In the genomic region with DNA sequence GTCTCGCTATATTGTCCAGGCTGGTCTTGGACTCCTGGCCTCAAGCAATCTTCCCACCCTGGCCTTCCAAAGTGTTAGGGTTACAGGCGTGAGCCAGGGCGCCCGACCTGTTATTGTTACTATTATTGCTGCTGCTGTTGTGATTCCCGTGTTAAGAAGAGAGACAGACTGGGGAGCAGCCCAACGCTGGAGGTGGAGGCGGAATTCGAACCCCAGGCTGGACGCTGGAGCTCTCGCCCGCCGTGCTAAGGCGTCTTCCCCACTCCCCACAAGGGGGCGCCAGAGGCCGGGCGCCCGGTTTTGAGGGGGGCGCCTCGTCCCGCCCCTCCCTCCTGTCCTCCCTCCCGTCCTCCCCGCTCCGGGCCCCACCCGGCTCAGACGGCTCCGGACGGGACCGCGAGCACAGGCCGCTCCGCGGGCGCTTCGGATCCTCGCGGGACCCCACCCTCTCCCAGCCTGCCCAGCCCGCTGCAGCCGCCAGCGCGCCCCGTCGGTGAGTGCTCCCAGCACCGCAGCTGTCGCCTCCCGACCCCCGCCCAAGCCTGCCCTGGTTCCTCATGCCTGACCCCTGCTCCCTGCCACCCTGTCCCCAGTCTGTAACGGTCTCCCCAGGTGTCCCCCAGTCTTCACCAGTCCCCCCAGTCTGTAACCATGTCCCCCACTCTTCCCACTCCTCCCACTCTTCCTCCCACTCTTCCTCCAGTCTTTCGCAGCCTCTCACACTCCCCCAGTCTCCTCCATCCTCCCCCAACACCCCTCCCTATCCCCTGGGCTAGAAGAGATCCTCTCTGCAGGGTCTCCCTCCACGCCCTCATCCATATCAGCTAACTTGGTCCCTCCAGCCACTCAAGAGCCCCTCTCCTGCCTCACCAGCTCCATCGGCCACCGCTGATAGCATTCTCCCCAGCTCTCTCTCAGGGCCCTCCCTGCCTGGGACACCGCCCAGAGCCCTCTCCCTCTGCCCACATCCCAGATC, we compare ENCODE assay signal across 9 cellular contexts. TPM values are rescaled to one million over a fixed set of nuclear protein-coding genes. Genes with fewer than 3 reads are reported as not detected.
DNase-seq lines count a peak whose midpoint lies in the region; ATAC-seq and TF ChIP-seq lines count a peak whose summit lies in the region.
"Had no signal": no experiment of that assay in that cellular context is flagged by ENCODE, and none has a peak within 500 bp of the region (broad histone marks: within the 10 kb centered on the region; RNA-seq: fewer than 3 reads in every experiment).

A gene with protein sequence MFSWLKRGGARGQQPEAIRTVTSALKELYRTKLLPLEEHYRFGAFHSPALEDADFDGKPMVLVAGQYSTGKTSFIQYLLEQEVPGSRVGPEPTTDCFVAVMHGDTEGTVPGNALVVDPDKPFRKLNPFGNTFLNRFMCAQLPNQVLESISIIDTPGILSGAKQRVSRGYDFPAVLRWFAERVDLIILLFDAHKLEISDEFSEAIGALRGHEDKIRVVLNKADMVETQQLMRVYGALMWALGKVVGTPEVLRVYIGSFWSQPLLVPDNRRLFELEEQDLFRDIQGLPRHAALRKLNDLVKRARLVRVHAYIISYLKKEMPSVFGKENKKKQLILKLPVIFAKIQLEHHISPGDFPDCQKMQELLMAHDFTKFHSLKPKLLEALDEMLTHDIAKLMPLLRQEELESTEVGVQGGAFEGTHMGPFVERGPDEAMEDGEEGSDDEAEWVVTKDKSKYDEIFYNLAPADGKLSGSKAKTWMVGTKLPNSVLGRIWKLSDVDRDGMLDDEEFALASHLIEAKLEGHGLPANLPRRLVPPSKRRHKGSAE (plus strand): TSS at position 377 of the 976 bp plus-strand sequence. CDS start 3,191 bp downstream, outside the sequence.

- H3K27me3 Mint-ChIP-seq in activated CD4-positive, alpha-beta memory T cell treated with anti-CD3 and anti-CD28 coated beads for 36 hours = peaks cover 26% of the 10 kb centered on the region
- H3K27me3 Mint-ChIP-seq in endothelial cell (ENCODE audit: unreplicated experiment) = peaks cover 7% of the 10 kb centered on the region

- H2AK5ac ChIP-seq in mesendoderm (ENCODE audit: low read length) = no peak within 1 kb of the TSS

- WGBS in mesendoderm (ENCODE audit: extremely low coverage, insufficient coverage, low lambda C conversion rate) = no CpG with 5 or more reads among the region's 52 CpGs

- no peaks in the 10 kb centered on the region for H3K79me1 ChIP-seq in mesendoderm (ENCODE audit: low read length)

- peak; percentile 77 for ATAC-seq in stimulated activated effector memory CD8-positive, alpha-beta T cell treated with anti-CD3 and anti-CD28 coated beads, Interleukin-12 subunit alpha, Interleukin-12 subunit beta, amount 100 ng/mL, for 72 hours

- no peaks in the 10 kb centered on the region for H3K4me1 Mint-ChIP-seq in activated CD4-positive, alpha-beta memory T cell treated with anti-CD3 and anti-CD28 coated beads for 36 hours (ENCODE audit: low read depth)
- H3K4me1 Mint-ChIP-seq in endothelial cell (ENCODE audit: unreplicated experiment) = peaks cover 10% of the 10 kb centered on the region
- H3K4me1 Mint-ChIP-seq in stimulated activated effector memory CD8-positive, alpha-beta T cell treated with anti-CD3 and anti-CD28 coated beads, Interleukin-12 subunit alpha, Interleukin-12 subunit beta, amount 100 ng/mL, for 72 hours = peaks cover 13% of the 10 kb centered on the region

- peak within 1 kb of the TSS; percentile 90 for H3K56ac ChIP-seq in mesendoderm (ENCODE audit: low read length)

- no peaks in the 10 kb centered on the region for H3K36me3 Mint-ChIP-seq in activated CD4-positive, alpha-beta memory T cell treated with anti-CD3 and anti-CD28 coated beads for 36 hours
- peaks cover 17% of the 10 kb centered on the region for H3K36me3 Mint-ChIP-seq in endothelial cell (ENCODE audit: low read depth, unreplicated experiment)
- H3K36me3 Mint-ChIP-seq in stimulated activated effector memory CD8-positive, alpha-beta T cell treated with anti-CD3 and anti-CD28 coated beads, Interleukin-12 subunit alpha, Interleukin-12 subunit beta, amount 100 ng/mL, for 72 hours = no peaks in the 10 kb centered on the region

- H3K9me2 ChIP-seq in Karpas-422 (replicated peaks; ENCODE audit: insufficient read depth, low read length) = no peaks in the 10 kb centered on the region

- H3K4me3 ChIP-seq in Karpas-422 (ENCODE audit: low read length) (no peak within 1 kb of the TSS), mesendoderm (ENCODE audit: low read length) (peak within 1 kb of the TSS; percentile 56)

- no peak within 1 kb of the TSS for H3K4me2 ChIP-seq in Karpas-422 (ENCODE audit: low read depth, low read length, poor library complexity, severe bottlenecking)
- H3K4me2 ChIP-seq in mesendoderm (ENCODE audit: low read length) = peak within 1 kb of the TSS; percentile 55

- H3K9me3 Mint-ChIP-seq in activated CD4-positive, alpha-beta memory T cell treated with anti-CD3 and anti-CD28 coated beads for 36 hours = peaks cover 3% of the 10 kb centered on the region
- H3K9me3 Mint-ChIP-seq in endothelial cell (ENCODE audit: unreplicated experiment) = no peaks in the 10 kb centered on the region
- H3K9me3 Mint-ChIP-seq in stimulated activated effector memory CD8-positive, alpha-beta T cell treated with anti-CD3 and anti-CD28 coated beads, Interleukin-12 subunit alpha, Interleukin-12 subunit beta, amount 100 ng/mL, for 72 hours = no peaks in the 10 kb centered on the region

- H4K8ac ChIP-seq in mesendoderm (ENCODE audit: low read depth, low read length) = no peak within 1 kb of the TSS

- H3K9ac ChIP-seq in Karpas-422 (ENCODE audit: low read length) = no peak within 1 kb of the TSS
- peak within 1 kb of the TSS; percentile 76 for H3K9ac ChIP-seq in mesendoderm (ENCODE audit: low read length)

- H3K36me3 ChIP-seq in Karpas-422 (ENCODE audit: insufficient read depth, low read length) (no peaks in the 10 kb centered on the region), mesendoderm (ENCODE audit: control insufficient read depth, insufficient read depth, low read length) (no peaks in the 10 kb centered on the region)

- H3K27ac Mint-ChIP-seq in activated CD4-positive, alpha-beta memory T cell treated with anti-CD3 and anti-CD28 coated beads for 36 hours = no peak within 1 kb of the TSS
- H3K27ac Mint-ChIP-seq in endothelial cell (ENCODE audit: unreplicated experiment) = no peak within 1 kb of the TSS
- H3K27ac Mint-ChIP-seq in stimulated activated effector memory CD8-positive, alpha-beta T cell treated with anti-CD3 and anti-CD28 coated beads, Interleukin-12 subunit alpha, Interleukin-12 subunit beta, amount 100 ng/mL, for 72 hours = no peak within 1 kb of the TSS

- H2BK5ac ChIP-seq in mesendoderm (ENCODE audit: low read length) = no peak within 1 kb of the TSS

- TF ChIP-seq CTCF in endothelial cell (IDR thresholded peaks at IDR 0.05; ENCODE audit: unreplicated experiment) = peak; percentile 99

- H3K4me3 Mint-ChIP-seq in activated CD4-positive, alpha-beta memory T cell treated with anti-CD3 and anti-CD28 coated beads for 36 hours = peak within 1 kb of the TSS; percentile 14
- peak within 1 kb of the TSS; percentile 91 for H3K4me3 Mint-ChIP-seq in endothelial cell (ENCODE audit: unreplicated experiment)
- H3K4me3 Mint-ChIP-seq in stimulated activated effector memory CD8-positive, alpha-beta T cell treated with anti-CD3 and anti-CD28 coated beads, Interleukin-12 subunit alpha, Interleukin-12 subunit beta, amount 100 ng/mL, for 72 hours = peak within 1 kb of the TSS; percentile 40

- H3K27ac ChIP-seq in Karpas-422 (ENCODE audit: low read length) (no peak within 1 kb of the TSS), mesendoderm (ENCODE audit: low read depth, low read length) (no peak within 1 kb of the TSS)

- no peaks in the 10 kb centered on the region for H4K20me1 ChIP-seq in Karpas-422 (ENCODE audit: insufficient read depth, low read depth, low read length)

- DNase-seq in COLO829 (ENCODE audit: low spot score) = peak; percentile 38
- DNase-seq in Karpas-422 = peak; percentile 64
- DNase-seq in activated CD4-positive, alpha-beta memory T cell treated with anti-CD3 and anti-CD28 coated beads for 36 hours = peak; percentile 64
- peak; percentile 68 for DNase-seq in endothelial cell (ENCODE audit: low spot score)
- peak; percentile 55 for DNase-seq in mesendoderm
- DNase-seq in stimulated activated effector memory CD8-positive, alpha-beta T cell treated with anti-CD3 and anti-CD28 coated beads, Interleukin-12 subunit alpha, Interleukin-12 subunit beta, amount 100 ng/mL, for 72 hours (ENCODE audit: low spot score in 2 of 2) = peak; percentile 56 to 70
- DNase-seq in SW 1271 (lab: John Stamatoyannopoulos, UW) = no peak
- DNase-seq in NCI-H1417 treated with DMSO at 0.1 percent for 48 hours (lab: John Stamatoyannopoulos, UW) = no peak

- no peak within 1 kb of the TSS for H2BK120ac ChIP-seq in mesendoderm (ENCODE audit: low read depth, low read length)

- no peak within 1 kb of the TSS for H4K5ac ChIP-seq in mesendoderm (ENCODE audit: low read length)

- H2BK15ac ChIP-seq in mesendoderm (replicated peaks; ENCODE audit: low read depth) = no peak within 1 kb of the TSS

- H3K4me1 ChIP-seq in Karpas-422 (ENCODE audit: low read length) = no peaks in the 10 kb centered on the region
- no peaks in the 10 kb centered on the region for H3K4me1 ChIP-seq in mesendoderm (ENCODE audit: control insufficient read depth, low read depth, low read length)

- CTCF ChIA-PET in activated CD4-positive, alpha-beta memory T cell treated with anti-CD3 and anti-CD28 coated beads for 36 hours (lab: Charles Lee) = interaction anchor here (0.6 to 13.9 kb wide), 29 partner anchors 10 to 408 kb away, joined by 3 to 193 read pairs (median 5); a partner anchor contains a TSS

- H3K27me3 ChIP-seq in Karpas-422 (ENCODE audit: low read length) (no peaks in the 10 kb centered on the region), mesendoderm (ENCODE audit: insufficient read depth, low read length, poor library complexity) (no peaks in the 10 kb centered on the region)

- H3K79me2 ChIP-seq in Karpas-422 (ENCODE audit: low read length) (no peaks in the 10 kb centered on the region), mesendoderm (ENCODE audit: control insufficient read depth, insufficient read depth, low read length) (no peaks in the 10 kb centered on the region)

- no peak within 1 kb of the TSS for H3K18ac ChIP-seq in mesendoderm (ENCODE audit: low read length)

- intact Hi-C loops in activated CD4-positive, alpha-beta memory T cell treated with anti-CD3 and anti-CD28 coated beads for 36 hours (cut with micrococcal nuclease) = loop anchor here (1.0 kb wide), 1 partner anchor 30 kb away; no protein-coding TSS in a partner anchor

- POLR2A ChIA-PET in activated CD4-positive, alpha-beta memory T cell treated with anti-CD3 and anti-CD28 coated beads for 36 hours (lab: Charles Lee) = interaction anchor here (1.4 kb wide), 1 partner anchor 30 kb away, joined by 6 read pairs; no protein-coding TSS in a partner anchor

- H3K4ac ChIP-seq in mesendoderm (ENCODE audit: low read depth, low read length) = no peak within 1 kb of the TSS

- H3K9me3 ChIP-seq in Karpas-422 (ENCODE audit: low read length) = no peaks in the 10 kb centered on the region

- H3K23ac ChIP-seq in mesendoderm (ENCODE audit: low read length) = no peak within 1 kb of the TSS

- H2AFZ ChIP-seq in Karpas-422 (ENCODE audit: low read length) = no peak within 1 kb of the TSS

RNA-seq across cellular contexts. Expression of the gene that starts here (rescaled TPM):
- total RNA-seq in Karpas-422 (2014; rRNA removed; shearing (Covaris generic); ENCODE audit: low replicate concordance) = not detected in 2 replicates
- 1 to 10 TPM in 1 of 2 experiments, under 1 TPM in 1; 0.81 to 1.6 TPM for total RNA-seq in activated CD4-positive, alpha-beta memory T cell treated with anti-CD3 and anti-CD28 coated beads for 36 hours
- total RNA-seq in endothelial cell (ENCODE audit: unreplicated experiment) = 81.5 TPM
- polyA plus RNA-seq in mesendoderm (2013, experiment 1 of 2) = 7.1 TPM
- 7.0 TPM for polyA plus RNA-seq in mesendoderm (2013, experiment 2 of 2)
- polyA plus RNA-seq: IgD-negative memory B cell had no signal

Comparison
In these comparisons a context has a peak if more than half of its experiments do, and no peak if none do; other contexts are left out.
1. RNA of the gene that starts here (total RNA-seq): 81.5 TPM in endothelial cell (single experiment); 0.81 to 1.6 TPM in activated CD4-positive, alpha-beta memory T cell treated with anti-CD3 and anti-CD28 coated beads for 36 hours and not detected in Karpas-422; every median in the first group is over 10 times any median in the second.
2. Peak in DNase-seq in Karpas-422; RNA of the gene not detected or under 1 TPM.
3. DNase-seq: peak in COLO829 (single experiment), activated CD4-positive, alpha-beta memory T cell treated with anti-CD3 and anti-CD28 coated beads for 36 hours (single experiment), endothelial cell (single experiment), mesendoderm (single experiment) and stimulated activated effector memory CD8-positive, alpha-beta T cell treated with anti-CD3 and anti-CD28 coated beads, Interleukin-12 subunit alpha, Interleukin-12 subunit beta, amount 100 ng/mL, for 72 hours (2 of 2); none in SW 1271 (0 of 2) and NCI-H1417 treated with DMSO at 0.1 percent for 48 hours (single experiment).
4. H3K4me3 Mint-ChIP-seq: peak in every context shown above with its lines; median percentile 91 in endothelial cell; 40 in stimulated activated effector memory CD8-positive, alpha-beta T cell treated with anti-CD3 and anti-CD28 coated beads, Interleukin-12 subunit alpha, Interleukin-12 subunit beta, amount 100 ng/mL, for 72 hours; 14 in activated CD4-positive, alpha-beta memory T cell treated with anti-CD3 and anti-CD28 coated beads for 36 hours.